ENCODE assay signal across 8 cellular contexts in genomic region chr17:81682565-81683207, GRCh38. TPM values are rescaled to one million over a fixed set of nuclear protein-coding genes. Genes with fewer than 3 reads are reported as not detected.
DNase-seq lines count a peak whose midpoint lies in the region; ATAC-seq and TF ChIP-seq lines count a peak whose summit lies in the region.

No MANE protein-coding gene starts in this region.

- POLR2A ChIA-PET in activated B cell treated with CpG ODN at 0.5 μM for 24 hours (lab: Charles Lee) = interaction anchor here (1.0 to 3.1 kb wide), 6 partner anchors 8 to 1228 kb away, joined by 3 to 39 read pairs (median 9); partner anchors contain the start of genes CCDC137, MRPL12, OXLD1 and P4HB
- POLR2A ChIA-PET in GM10248 (lab: Yijun Ruan, JAX) = interaction anchor here (1.0 kb wide), 1 partner anchor 19 kb away, joined by 3 read pairs; no protein-coding TSS in a partner anchor

- peak overlapping the region; percentile 93 for H3K27ac ChIP-seq in suprapubic skin

- ATAC-seq in activated B cell treated with CpG ODN at 0.5 μM for 24 hours (ENCODE audit: low read depth) = no peak

- no peak for TF ChIP-seq POLR2A in suprapubic skin (IDR thresholded peaks at IDR 0.05)

- intact Hi-C loops in activated CD4-positive, alpha-beta T cell treated with anti-CD3 and anti-CD28 coated beads, Interleukin-2, amount 10 ng/mL, durations not matched to agents 24 days and 14 days (cut with micrococcal nuclease) = loop anchor here (1.0 to 2.0 kb wide), 2 partner anchors 16 to 28 kb away; partner anchors contain the start of genes CCDC137 and OXLD1
- intact Hi-C loops in activated B cell treated with CpG ODN at 0.5 μM for 24 hours (cut with micrococcal nuclease) = loop anchor here (1.0 to 5.0 kb wide), 5 partner anchors 16 to 775 kb away; partner anchors contain the start of genes CCDC137, MRPL12, NARF and NPLOC4

- H3K36me3 ChIP-seq in suprapubic skin = peaks cover 24% of the 10 kb centered on the region

- peak overlapping the region; percentile 73 for H3K27ac Mint-ChIP-seq in activated CD4-positive, alpha-beta T cell treated with anti-CD3 and anti-CD28 coated beads, Interleukin-2, amount 10 ng/mL, durations not matched to agents 24 days and 14 days
- H3K27ac Mint-ChIP-seq in activated B cell treated with CpG ODN at 0.5 μM for 24 hours = peak overlapping the region; percentile 53

- H3K4me3 Mint-ChIP-seq in activated CD4-positive, alpha-beta T cell treated with anti-CD3 and anti-CD28 coated beads, Interleukin-2, amount 10 ng/mL, durations not matched to agents 24 days and 14 days = peak overlapping the region; percentile 97
- peak overlapping the region; percentile 95 for H3K4me3 Mint-ChIP-seq in activated B cell treated with CpG ODN at 0.5 μM for 24 hours

- TF ChIP-seq CTCF in activated B cell treated with CpG ODN at 0.5 μM for 24 hours (IDR thresholded peaks at IDR 0.05) (no peak), suprapubic skin (IDR thresholded peaks at IDR 0.05) (no peak), GM10248 (IDR thresholded peaks at IDR 0.05; ENCODE audit: control extremely low read depth, extremely low read depth, low read depth, missing control alignments) (no peak)

- DNase-seq in activated CD4-positive, alpha-beta T cell treated with anti-CD3 and anti-CD28 coated beads, Interleukin-2, amount 10 ng/mL, durations not matched to agents 24 days and 14 days = no peak
- DNase-seq in activated CD4-positive, alpha-beta T cell treated with anti-CD3 and anti-CD28 coated beads, Interleukin-2, amount 50 U/mL, for 48 hours = no peak
- no peak for DNase-seq in activated B cell treated with CpG ODN at 0.5 μM for 24 hours
- peak in 1 of 2 donors; percentile 46 for DNase-seq in suprapubic skin (ENCODE audit: low spot score in 2 of 2)
- no peak for DNase-seq in NCI-H1105 treated with DMSO at 0.1 percent for 48 hours (lab: John Stamatoyannopoulos, UW)
- DNase-seq in GM10248 (ENCODE audit: extremely low spot score) = no peak
- DNase-seq in LoVo (ENCODE audit: low spot score) = no peak

- H3K4me1 ChIP-seq in suprapubic skin = peaks cover 36% of the 10 kb centered on the region

- 5% methylated on average over 8 of the region's 19 CpGs for WGBS in suprapubic skin

- no peaks in the 10 kb centered on the region for H3K27me3 ChIP-seq in suprapubic skin

- H3K9me3 ChIP-seq in iPS-18c (ENCODE audit: control insufficient read depth, insufficient read depth, low read length) (peaks cover 2% of the 10 kb centered on the region), suprapubic skin (no peaks in the 10 kb centered on the region)

- H3K4me1 Mint-ChIP-seq in activated CD4-positive, alpha-beta T cell treated with anti-CD3 and anti-CD28 coated beads, Interleukin-2, amount 10 ng/mL, durations not matched to agents 24 days and 14 days = peaks cover 22% of the 10 kb centered on the region
- peaks cover 34% of the 10 kb centered on the region for H3K4me1 Mint-ChIP-seq in activated B cell treated with CpG ODN at 0.5 μM for 24 hours

- H3K36me3 Mint-ChIP-seq in activated CD4-positive, alpha-beta T cell treated with anti-CD3 and anti-CD28 coated beads, Interleukin-2, amount 10 ng/mL, durations not matched to agents 24 days and 14 days (ENCODE audit: low read depth) = peaks cover 40% of the 10 kb centered on the region
- H3K36me3 Mint-ChIP-seq in activated B cell treated with CpG ODN at 0.5 μM for 24 hours (ENCODE audit: low read depth) = peaks cover 37% of the 10 kb centered on the region

- H3K4me3 ChIP-seq in iPS-18c (ENCODE audit: insufficient read depth, low read depth, low read length) (peak overlapping the region; percentile 98), suprapubic skin (peak overlapping the region; percentile 70)

- peaks cover 2% of the 10 kb centered on the region for H3K27me3 Mint-ChIP-seq in activated CD4-positive, alpha-beta T cell treated with anti-CD3 and anti-CD28 coated beads, Interleukin-2, amount 10 ng/mL, durations not matched to agents 24 days and 14 days
- no peaks in the 10 kb centered on the region for H3K27me3 Mint-ChIP-seq in activated B cell treated with CpG ODN at 0.5 μM for 24 hours

- CTCF ChIA-PET in activated B cell treated with CpG ODN at 0.5 μM for 24 hours (lab: Charles Lee) (interaction anchor here (0.9 to 1.8 kb wide), 3 partner anchors 10 to 20 kb away, joined by 3 to 5 read pairs (median 3); partner anchors contain the start of gene MRPL12), GM10248 (lab: Yijun Ruan, JAX) (interaction anchor here (1.3 to 3.2 kb wide), 4 partner anchors 12 to 32 kb away, joined by 3 to 12 read pairs (median 4); partner anchors contain the start of gene MRPL12)

- H3K9me3 Mint-ChIP-seq in activated CD4-positive, alpha-beta T cell treated with anti-CD3 and anti-CD28 coated beads, Interleukin-2, amount 10 ng/mL, durations not matched to agents 24 days and 14 days = no peaks in the 10 kb centered on the region
- H3K9me3 Mint-ChIP-seq in activated B cell treated with CpG ODN at 0.5 μM for 24 hours = no peaks in the 10 kb centered on the region

- no peak for TF ChIP-seq EP300 in suprapubic skin (IDR thresholded peaks at IDR 0.05)

RNA-seq across cellular contexts. Expression of gene ARL16, which starts 0.9 kb away (rescaled TPM):
- total RNA-seq in activated CD4-positive, alpha-beta T cell treated with anti-CD3 and anti-CD28 coated beads, Interleukin-2, amount 10 ng/mL, durations not matched to agents 24 days and 14 days = 34.9 and 37.6 TPM in 2 replicates
- total RNA-seq in activated B cell treated with CpG ODN at 0.5 μM for 24 hours (30.7 and 33.3 TPM in 2 replicates), suprapubic skin (10 to 100 TPM; 20.2 to 39.4 (median 36.2) TPM)

RNA-seq across cellular contexts. Expression of gene HGS, which starts 1.1 kb away (rescaled TPM):
- total RNA-seq in activated CD4-positive, alpha-beta T cell treated with anti-CD3 and anti-CD28 coated beads, Interleukin-2, amount 10 ng/mL, durations not matched to agents 24 days and 14 days = 136 and 137 TPM in 2 replicates
- 132 and 151 TPM in 2 replicates for total RNA-seq in activated B cell treated with CpG ODN at 0.5 μM for 24 hours
- 100 to 1,000 TPM in 3 of 4 donors, 10 to 100 TPM in 1; 91.0 to 181 (median 107) TPM for total RNA-seq in suprapubic skin

RNA-seq across cellular contexts. Expression of gene CCDC137, which starts 16.1 kb away (rescaled TPM):
- 54.7 and 60.2 TPM in 2 replicates for total RNA-seq in activated CD4-positive, alpha-beta T cell treated with anti-CD3 and anti-CD28 coated beads, Interleukin-2, amount 10 ng/mL, durations not matched to agents 24 days and 14 days
- total RNA-seq in activated B cell treated with CpG ODN at 0.5 μM for 24 hours = 34.7 and 41.3 TPM in 2 replicates
- 10 to 100 TPM; 14.9 to 29.8 (median 24.5) TPM for total RNA-seq in suprapubic skin

RNA-seq across cellular contexts. Expression of gene OXLD1, which starts 16.3 kb away (rescaled TPM):
- 52.8 and 57.8 TPM in 2 replicates for total RNA-seq in activated CD4-positive, alpha-beta T cell treated with anti-CD3 and anti-CD28 coated beads, Interleukin-2, amount 10 ng/mL, durations not matched to agents 24 days and 14 days
- total RNA-seq in activated B cell treated with CpG ODN at 0.5 μM for 24 hours (36.7 and 37.3 TPM in 2 replicates), suprapubic skin (10 to 100 TPM; 39.6 to 68.1 (median 47.6) TPM)

RNA-seq across cellular contexts. Expression of gene MRPL12, which starts 20.5 kb away (rescaled TPM):
- total RNA-seq in activated CD4-positive, alpha-beta T cell treated with anti-CD3 and anti-CD28 coated beads, Interleukin-2, amount 10 ng/mL, durations not matched to agents 24 days and 14 days = 232 and 233 TPM in 2 replicates
- 68.8 and 69.8 TPM in 2 replicates for total RNA-seq in activated B cell treated with CpG ODN at 0.5 μM for 24 hours
- total RNA-seq in suprapubic skin = 10 to 100 TPM; 27.6 to 65.7 (median 52.1) TPM
